In the genomic region with DNA sequence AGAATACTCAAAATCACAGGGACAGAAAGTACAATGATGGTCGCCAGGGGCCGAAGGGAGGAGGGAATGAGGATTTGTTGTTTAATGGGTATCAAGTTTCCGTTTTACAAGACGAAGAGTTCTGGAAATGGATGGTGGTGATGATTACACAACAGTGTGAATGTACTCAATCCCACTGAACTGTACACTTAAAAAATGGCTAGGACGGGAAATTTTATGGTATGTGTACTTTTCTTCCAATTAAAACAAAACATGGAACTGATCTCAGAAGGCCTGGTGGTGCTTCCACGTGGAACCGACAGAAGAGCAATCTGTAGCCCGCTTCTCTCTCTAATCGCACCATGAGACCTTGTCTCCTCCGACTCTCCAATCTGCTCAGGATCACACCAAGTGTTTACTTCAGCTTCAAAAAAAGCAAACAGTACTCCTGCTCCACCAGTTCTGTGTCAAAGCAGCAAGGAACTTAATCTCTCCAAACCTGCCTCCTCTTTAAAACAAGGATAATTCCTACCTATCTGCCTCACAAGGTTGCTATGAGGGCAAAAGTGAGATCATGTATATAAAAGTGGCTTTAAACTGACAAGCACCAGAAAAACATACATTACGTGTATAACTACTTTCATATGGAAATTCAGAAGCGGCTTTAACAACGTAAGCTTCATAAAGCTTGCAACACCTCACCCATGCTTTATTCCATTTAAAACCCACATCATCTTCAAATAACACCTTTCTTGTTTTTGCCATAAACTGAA, we compare ENCODE assay signal across 8 cellular contexts. TPM values are rescaled to one million over a fixed set of nuclear protein-coding genes. Genes with fewer than 3 reads are reported as not detected.
DNase-seq lines count a peak whose midpoint lies in the region; TF ChIP-seq lines count a peak whose summit lies in the region.

No MANE protein-coding gene starts in this region.

- H4K8ac ChIP-seq in trophoblast cell (ENCODE audit: low read depth, low read length): no peak overlapping the region

- H4K12ac ChIP-seq in trophoblast cell (ENCODE audit: low read depth, low read length): no peak overlapping the region

- POLR2A ChIA-PET in BJ (lab: Charles Lee) (no interaction called here), HEK293T (lab: Yijun Ruan, JAX) (interaction anchor here (0.9 to 1.8 kb wide), 8 partner anchors 7 to 180 kb away, joined by 3 to 6 read pairs (median 4); partner anchors contain the start of gene ZNF483)

- no peak overlapping the region for H3K23ac ChIP-seq in trophoblast cell (ENCODE audit: low read length)

- no peak overlapping the region for H2BK120ac ChIP-seq in trophoblast cell (ENCODE audit: insufficient read depth, low read length, poor library complexity)

- H3K14ac ChIP-seq in trophoblast cell (ENCODE audit: low read length): no peak overlapping the region

- H3K4me3 ChIP-seq in BJ (ENCODE audit: low read depth, low read length) (peak overlapping the region; percentile 75), SJCRH30 (peak overlapping the region; percentile 98), trophoblast cell (ENCODE audit: low read depth, low read length) (no peak overlapping the region)

- CTCF ChIA-PET in BJ (lab: Yijun Ruan, JAX) (no interaction called here), HEK293T (lab: Yijun Ruan, JAX) (no interaction called here)

- TF ChIP-seq CTCF in BJ (IDR thresholded peaks at IDR 0.05; ENCODE audit: insufficient read depth, low read depth, low read length): no peak

- peak; percentile 28 for DNase-seq in BJ (ENCODE audit: low read depth)
- DNase-seq in HEK293T (ENCODE audit: extremely low spot score): peak; percentile 41
- peak; percentile 21 to 57 for DNase-seq in SJCRH30
- DNase-seq in erythroblast (lab: John Stamatoyannopoulos, UW): peak; percentile 24 to 34
- peak; percentile 53 to 84 for DNase-seq in trophoblast cell
- DNase-seq in occipital lobe (lab: John Stamatoyannopoulos, UW): no peak
- no peak for DNase-seq in SKM-1 treated with dmso at 0.1 percent for 144 hours (lab: John Stamatoyannopoulos, UW; ENCODE audit: unreplicated experiment)
- no peak for DNase-seq in NCI-H226

- H3K4me1 ChIP-seq in SJCRH30 (0 out of 2 replicates have a peak, but pooled peaks cover 3% of the 10 kb centered on the region), trophoblast cell (ENCODE audit: control insufficient read depth in 1 of 2, insufficient read depth in 2 of 2, low read length in 2 of 2) (peaks cover 0 to 2% of the 10 kb centered on the region in 2 experiments)

- H3K27ac ChIP-seq in SJCRH30 (peak overlapping the region; percentile 91), trophoblast cell (ENCODE audit: low read depth, low read length) (peak overlapping the region; percentile 99)

- H2AK5ac ChIP-seq in trophoblast cell (ENCODE audit: low read length): no peak overlapping the region

- H3K18ac ChIP-seq in trophoblast cell (ENCODE audit: low read length): no peak overlapping the region

- no peak overlapping the region for H3K9ac ChIP-seq in trophoblast cell (ENCODE audit: low read length)

- no peak overlapping the region for H2BK12ac ChIP-seq in trophoblast cell (ENCODE audit: low read length)

- no peak overlapping the region for H4K91ac ChIP-seq in trophoblast cell (ENCODE audit: low read depth, low read length)

- TF ChIP-seq POLR2A in erythroblast (IDR thresholded peaks at IDR 0.05; ENCODE audit: low read length): no peak

- peak overlapping the region; percentile 9 for H3K4ac ChIP-seq in trophoblast cell (ENCODE audit: low read depth, low read length)

- H2AFZ ChIP-seq in trophoblast cell (ENCODE audit: insufficient read depth, low read length, poor library complexity): no peak overlapping the region

- peaks cover 26% of the 10 kb centered on the region for H3K79me2 ChIP-seq in trophoblast cell (ENCODE audit: control insufficient read depth, insufficient read depth, low read length, poor library complexity)

- H2BK5ac ChIP-seq in trophoblast cell (ENCODE audit: low read depth, low read length, poor library complexity): no peak overlapping the region

- no CpG with 5 or more reads among the region's 13 CpGs for WGBS in trophoblast cell (ENCODE audit: extremely low coverage, insufficient coverage, insufficient read length)

- peaks cover 14% of the 10 kb centered on the region for H3K79me1 ChIP-seq in trophoblast cell (ENCODE audit: low read length)

- peaks cover 4% of the 10 kb centered on the region; the same call in 1 of the 2 replicates for H3K9me3 ChIP-seq in SJCRH30 (replicated peaks)
- H3K9me3 ChIP-seq in trophoblast cell (ENCODE audit: insufficient read depth, low read depth, low read length): no peaks in the 10 kb centered on the region

- H3K36me3 ChIP-seq in BJ (ENCODE audit: control insufficient read depth, insufficient read depth, low read length) (no peaks in the 10 kb centered on the region), SJCRH30 (0 out of 2 replicates have a peak, but pooled peaks cover 3% of the 10 kb centered on the region), trophoblast cell (ENCODE audit: control insufficient read depth in 1 of 2, insufficient read depth in 2 of 2, low read length in 2 of 2) (no peaks in the 10 kb centered on the region)

- H3K27me3 ChIP-seq in BJ (ENCODE audit: control insufficient read depth, insufficient read depth, low read length) (no peaks in the 10 kb centered on the region), SJCRH30 (no peaks in the 10 kb centered on the region), trophoblast cell (ENCODE audit: insufficient read depth, low read length) (no peaks in the 10 kb centered on the region)

- H3K4me2 ChIP-seq in trophoblast cell (ENCODE audit: low read length): peak overlapping the region; percentile 80

TF ChIP-seq in HEK293T, 16 proteins besides CTCF, POLR2A, EP300 and RAD21:
- TF ChIP-seq PKNOX1 (IDR thresholded peaks at IDR 0.05) (peak; percentile 7; the same call in 1 of the 2 replicates), ARNT (IDR thresholded peaks at IDR 0.05) (no peak), CTBP1 (IDR thresholded peaks at IDR 0.05; ENCODE audit: borderline replicate concordance) (peak; percentile 71)
TF ChIP-seq in HEK293T: peak in this region for 2.

RNA-seq across cellular contexts. Expression of gene ECPAS, which starts 2.1 kb away (rescaled TPM):
- polyA plus RNA-seq in BJ (2011; rRNA removed): 54.3 and 70.3 TPM in 2 replicates
- polyA minus RNA-seq in BJ (2011; rRNA and poly(A)+ RNA removed): 112 and 121 TPM in 2 replicates
- 112 and 123 TPM in 2 replicates for total RNA-seq in SJCRH30 (2014; rRNA removed; shearing (Covaris generic))
- polyA plus RNA-seq in trophoblast cell (2013): 65.4 and 66.5 TPM in 2 replicates
- total RNA-seq in occipital lobe: 91.2 TPM

RNA-seq across cellular contexts. Expression of gene ZNF483, which starts 42.9 kb away (rescaled TPM):
- 0.69 and 0.70 TPM in 2 replicates for polyA plus RNA-seq in BJ (2011; rRNA removed)
- 1.1 and 1.6 TPM in 2 replicates for polyA minus RNA-seq in BJ (2011; rRNA and poly(A)+ RNA removed)
- 16.9 and 19.1 TPM in 2 replicates for total RNA-seq in SJCRH30 (2014; rRNA removed; shearing (Covaris generic))
- polyA plus RNA-seq in trophoblast cell (2013): 0.55 and 0.58 TPM in 2 replicates
- 47.3 TPM for total RNA-seq in occipital lobe

Comparison
In these comparisons a context has a peak if more than half of its experiments do, and no peak if none do; other contexts are left out.
1. DNase-seq: peak in BJ (single experiment), HEK293T (single experiment), SJCRH30 (2 of 2), erythroblast (2 of 2) and trophoblast cell (2 of 2); none in occipital lobe (single experiment), SKM-1 treated with dmso at 0.1 percent for 144 hours (single experiment) and NCI-H226 (single experiment).